In genomic region chr5:57298985-57299491, GRCh38 we compare ENCODE assay signal across 8 cellular contexts.
DNase-seq lines count a peak whose midpoint lies in the region; ATAC-seq, FAIRE-seq and TF ChIP-seq lines count a peak whose summit lies in the region.

No MANE protein-coding gene starts in this region.

- no peaks in the 10 kb centered on the region for H3K9me3 Mint-ChIP-seq in naive thymus-derived CD8-positive, alpha-beta T cell

- peak; percentile 37 for ATAC-seq in HG03280 (IDR thresholded peaks at IDR 0.05; ENCODE audit: unreplicated experiment)
- peak; percentile 54 to 57 for ATAC-seq in naive thymus-derived CD8-positive, alpha-beta T cell

- peaks cover 5 to 14% (median 12%) of the 10 kb centered on the region in 4 donors for H3K4me1 Mint-ChIP-seq in naive thymus-derived CD8-positive, alpha-beta T cell

- H3K36me3 ChIP-seq in esophagus muscularis mucosa (no peaks in the 10 kb centered on the region), thyroid gland (no peaks in the 10 kb centered on the region)

- WGBS in esophagus muscularis mucosa = 29% methylated on average over 15 of the region's 15 CpGs
- 30 to 64% methylated on average over 15 of the region's 15 CpGs for WGBS in thyroid gland, 2 donors

- H3K27ac ChIP-seq in esophagus muscularis mucosa (replicated peaks in 1 of 4) (no peak overlapping the region), thyroid gland (peak overlapping the region in 1 of 3 donors; percentile 21)

- H3K36me3 Mint-ChIP-seq in naive thymus-derived CD8-positive, alpha-beta T cell = no peaks in the 10 kb centered on the region

- intact Hi-C loops in esophagus muscularis mucosa (cut with DNase I) (loop anchor here (2.0 to 5.0 kb wide), 2 partner anchors 483 to 1162 kb away; partner anchors contain the start of gene PLK2), thyroid gland (cut with DNase I) (loop anchor here (5.0 kb wide), 1 partner anchor 1163 kb away; the partner anchor contains the start of gene PLK2)

- H3K4me1 ChIP-seq in esophagus muscularis mucosa (peaks cover 5 to 12% (median 10%) of the 10 kb centered on the region in 4 donors), thyroid gland (peaks cover 6 to 7% of the 10 kb centered on the region in 2 donors)

- TF ChIP-seq CTCF in esophagus muscularis mucosa (IDR thresholded peaks at IDR 0.05) (peak; percentile 65 to 70 (median 68)), thyroid gland (IDR thresholded peaks at IDR 0.05) (peak; percentile 36 to 73 (median 64))

- no peak for FAIRE-seq in H54 (lab: Jason Lieb, UNC)

- no peak for TF ChIP-seq EP300 in esophagus muscularis mucosa (IDR thresholded peaks at IDR 0.05)

- no peak for TF ChIP-seq POLR2A in esophagus muscularis mucosa (IDR thresholded peaks at IDR 0.05; ENCODE audit: low read depth)
- no peak for TF ChIP-seq POLR2A in thyroid gland (IDR thresholded peaks at IDR 0.05)
- no peak for TF ChIP-seq POLR2A in H54 (IDR thresholded peaks at IDR 0.05; ENCODE audit: low read depth, low read length)

- peak overlapping the region; percentile 21 to 90 (median 58) for H3K27ac Mint-ChIP-seq in naive thymus-derived CD8-positive, alpha-beta T cell

- peak overlapping the region; percentile 60 to 80 (median 72) for H3K4me3 Mint-ChIP-seq in naive thymus-derived CD8-positive, alpha-beta T cell

- H3K4me3 ChIP-seq in esophagus muscularis mucosa (peak overlapping the region in 3 of 4 donors; percentile 23 to 44 (median 33)), thyroid gland (replicated peaks in 1 of 3) (no peak overlapping the region)

- H3K27me3 ChIP-seq in esophagus muscularis mucosa = no peaks in the 10 kb centered on the region
- H3K27me3 ChIP-seq in thyroid gland = no peaks in the 10 kb centered on the region

- DNase-seq in GDM1 (lab: John Stamatoyannopoulos, UW) (peak; percentile 30), NOMO-1 treated with DMSO at 0.1 percent for 48 hours (lab: John Stamatoyannopoulos, UW; ENCODE audit: unreplicated experiment) (peak; percentile 73), esophagus muscularis mucosa (ENCODE audit: extremely low spot score) (peak; percentile 47), thyroid gland (peak in 1 of 2 donors; percentile 35), H54 (ENCODE audit: insufficient read length, low spot score) (no peak)
- peak; percentile 68 for DNase-seq in activated CD8-positive, alpha-beta memory T cell treated with anti-CD3 and anti-CD28 coated beads, Interleukin-2, amount 50 U/mL, for 48 hours
- peak in 7 of 10 donors; percentile 11 to 77 (median 41) for DNase-seq in naive thymus-derived CD8-positive, alpha-beta T cell

- POLR2A ChIA-PET in naive thymus-derived CD8-positive, alpha-beta T cell (lab: Charles Lee) = interaction anchor here (0.6 to 1.7 kb wide), 2 partner anchors 290 to 1162 kb away, joined by 3 to 6 read pairs; no protein-coding TSS in a partner anchor

- H3K27me3 Mint-ChIP-seq in naive thymus-derived CD8-positive, alpha-beta T cell = no peaks in the 10 kb centered on the region

- H3K9me3 ChIP-seq in esophagus muscularis mucosa (no peaks in the 10 kb centered on the region), thyroid gland (no peaks in the 10 kb centered on the region)

Comparison
In these comparisons a context has a peak if more than half of its experiments do, and no peak if none do; other contexts are left out.
1. H3K4me3 ChIP-seq: peak in esophagus muscularis mucosa (3 of 4); none in thyroid gland (0 of 3).